ENCODE assay signal across 2 cellular contexts in genomic region chr14:97420211-97420610, GRCh38.
TF ChIP-seq lines count a peak whose summit lies in the region.

No MANE protein-coding gene starts in this region.

TF ChIP-seq in GM23338, 12 proteins besides CTCF, POLR2A, EP300 and RAD21 (continued from another document):
- TF ChIP-seq ZNF462 (CRISPR knock-in tag; IDR thresholded peaks at IDR 0.05): no peak
- TF ChIP-seq EZH2phosphoT487 (IDR thresholded peaks at IDR 0.05; ENCODE audit: unreplicated experiment): no peak
- no peak for TF ChIP-seq JUNB (IDR thresholded peaks at IDR 0.05; ENCODE audit: unreplicated experiment)
- no peak for TF ChIP-seq CREB1 (CRISPR knock-in tag; IDR thresholded peaks at IDR 0.05; ENCODE audit: low read depth)
- no peak for TF ChIP-seq ETS1 (IDR thresholded peaks at IDR 0.05)
- no peak for TF ChIP-seq EZH2 (IDR thresholded peaks at IDR 0.05; ENCODE audit: low read depth, unreplicated experiment)
- TF ChIP-seq POLR2AphosphoS5 (IDR thresholded peaks at IDR 0.05; ENCODE audit: low read depth): no peak
- TF ChIP-seq STAT1 (IDR thresholded peaks at IDR 0.05; ENCODE audit: unreplicated experiment): no peak
- TF ChIP-seq REST (IDR thresholded peaks at IDR 0.05; ENCODE audit: unreplicated experiment): no peak
- TF ChIP-seq NANOG (IDR thresholded peaks at IDR 0.05; ENCODE audit: borderline replicate concordance): no peak
TF ChIP-seq in GM23338: peak in this region for 0.

TF ChIP-seq in GM12878, 131 proteins besides CTCF, POLR2A, EP300 and RAD21 (continued from another document):
- TF ChIP-seq SKIL (IDR thresholded peaks at IDR 0.05; ENCODE audit: low read depth, poor library complexity, severe bottlenecking) (peak; percentile 15), RELB (IDR thresholded peaks at IDR 0.05; ENCODE audit: low read depth) (peak; percentile 28; the same call in 1 of the 2 replicates), MTA2 (IDR thresholded peaks at IDR 0.05; ENCODE audit: low read depth) (peak; percentile 36; the same call in 1 of the 2 replicates), ZBTB33 (IDR thresholded peaks at IDR 0.05) (no peak), NR2F1 (conservative IDR thresholded peaks at IDR 0.05) (no peak), EED (IDR thresholded peaks at IDR 0.05; ENCODE audit: low read depth) (no peak), IKZF2 (IDR thresholded peaks at IDR 0.05) (peak; percentile 28 to 35; a peak in 2 of 4 replicates), MEF2B (IDR thresholded peaks at IDR 0.05; ENCODE audit: partially characterized antibody, poor library complexity, severe bottlenecking) (peak; percentile 87)
